ENCODE assay signal across 8 cellular contexts in genomic region chr10:111234903-111235302, GRCh38.
"Had no signal": no experiment of that assay in that cellular context is flagged by ENCODE, and none has a peak within 500 bp of the region (broad histone marks: within the 10 kb centered on the region; RNA-seq: fewer than 3 reads in every experiment).

No MANE protein-coding gene starts in this region.

- H3K4me3 Mint-ChIP-seq: IgD-negative memory B cell had no signal

- DNase-seq: IMR-90, KBM-7, KG1 had no signal

- H3K4me3 ChIP-seq: K562 had no signal

- FAIRE-seq: HTR-8/SVneo, K562 had no signal

- H3K36me3 Mint-ChIP-seq: IgD-negative memory B cell had no signal

- H3K4me2 ChIP-seq: KMS-11 had no signal

- H3K27ac Mint-ChIP-seq: IgD-negative memory B cell had no signal

- H3K9ac ChIP-seq: KMS-11 had no signal

- H3K9me3 Mint-ChIP-seq: IgD-negative memory B cell had no signal

- ATAC-seq: K562 had no signal

- H3K4me1 Mint-ChIP-seq: IgD-negative memory B cell had no signal

- H3K27ac ChIP-seq: HL-60, KMS-11 had no signal
